14 cellular contexts compared by ENCODE assay signal in the genomic region with DNA sequence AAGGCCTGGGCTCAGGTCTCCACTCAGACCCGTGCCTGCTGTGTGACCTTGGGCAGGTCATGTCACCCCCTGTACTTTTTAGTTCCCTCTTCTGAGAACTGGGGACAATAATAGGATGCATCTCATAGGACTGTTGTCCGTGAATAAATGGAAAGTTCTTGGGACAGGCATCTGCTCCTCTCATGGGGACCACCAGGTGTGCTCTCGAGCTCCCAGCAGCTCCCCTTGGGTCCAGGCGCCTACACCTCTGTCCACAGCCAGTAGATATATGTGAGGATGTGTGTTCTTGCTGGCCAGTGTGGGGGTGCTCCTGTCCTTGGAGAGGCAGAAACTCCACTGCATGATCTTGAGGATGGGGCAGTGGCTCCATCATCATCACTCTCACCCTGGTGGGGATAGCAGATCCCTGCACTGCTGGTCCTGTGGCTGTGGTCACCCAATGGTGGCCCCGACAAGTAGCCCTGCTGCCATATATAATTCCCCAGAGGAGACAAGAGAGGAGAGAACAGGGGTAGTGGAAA.
DNase-seq lines count a peak whose midpoint lies in the region; FAIRE-seq and TF ChIP-seq lines count a peak whose summit lies in the region.
"Had no signal": no experiment of that assay in that cellular context is flagged by ENCODE, and none has a peak within 500 bp of the region (broad histone marks: within the 10 kb centered on the region; RNA-seq: fewer than 3 reads in every experiment).

No MANE protein-coding gene starts in this region.

- WGBS in H1 (ENCODE audit: extremely low coverage in 1 of 2, insufficient coverage in 1 of 2, insufficient read length in 1 of 2, insufficient replicate concordance in 2 of 2, low coverage in 1 of 2, low lambda C conversion rate in 2 of 2, missing lambda C conversion rate in 1 of 2), 2 experiments: 96% methylated on average over 5 of the region's 5 CpGs; no CpG with 5 or more reads in 1 of the 2 experiments

- no peak overlapping the region for H3K27ac Mint-ChIP-seq in activated T-cell treated with anti-CD3 and anti-CD28 coated beads, Interleukin-2, amount 50 U/mL, for 24 hours
- H3K27ac Mint-ChIP-seq: activated T-cell treated with anti-CD3 and anti-CD28 coated beads, Interleukin-2, amount 50 U/mL, for 72 hours had no signal

- H3K56ac ChIP-seq in H1 (replicated peaks; ENCODE audit: insufficient read length, low read depth, low read length): no peak overlapping the region

- peak; percentile 20 for DNase-seq in activated T-cell treated with anti-CD3 and anti-CD28 coated beads, Interleukin-2, amount 50 U/mL, for 24 hours
- DNase-seq in activated T-cell treated with anti-CD3 and anti-CD28 coated beads, Interleukin-2, amount 50 U/mL, for 1 hour: no peak
- no peak for DNase-seq in H1 (ENCODE audit: low read depth in 1 of 2, low spot score in 2 of 2)
- DNase-seq in stimulated activated CD8-positive, alpha-beta memory T cell treated with anti-CD3 and anti-CD28 coated beads, Interleukin-4, amount 100 ng/mL, for 48 hours: peak; percentile 8
- DNase-seq in NCI-H2171 (lab: John Stamatoyannopoulos, UW): no peak
- DNase-seq in activated CD4-positive, alpha-beta T cell treated with anti-CD3 and anti-CD28 coated beads for 1 hour: no peak
- DNase-seq in HTR-8/SVneo (ENCODE audit: insufficient read length, low spot score): no peak
- DNase-seq: activated CD4-positive, CD25-positive, alpha-beta regulatory T cell treated with anti-CD3 and anti-CD28 coated beads, Interleukin-2, amount 50 U/mL, for 72 hours; activated T-cell treated with anti-CD3 and anti-CD28 coated beads, Interleukin-2, amount 50 U/mL, for 72 hours; DMS79; NCI-H2081; upper lobe of left lung had no signal

- H3F3A ChIP-seq in Loucy (ENCODE audit: low read depth): no peaks in the 10 kb centered on the region

- H3K27me3 ChIP-seq in Loucy (ENCODE audit: insufficient read depth, low read length, poor library complexity, severe bottlenecking) (no peaks in the 10 kb centered on the region), H1 (replicated peaks in 1 of 4; ENCODE audit: control insufficient read depth in 3 of 4, extremely low read depth in 1 of 4, insufficient read depth in 3 of 4, low read length in 3 of 4) (no peaks in the 10 kb centered on the region)
- H3K27me3 ChIP-seq: left lung, upper lobe of left lung had no signal

- H2BK120ac ChIP-seq in H1 (replicated peaks; ENCODE audit: low read depth, low read length): no peak overlapping the region

- no peak overlapping the region for H4K8ac ChIP-seq in H1 (ENCODE audit: extremely low read depth, insufficient read depth, low read length)

- H2BK20ac ChIP-seq in H1 (ENCODE audit: low read length): no peak overlapping the region

- no peak overlapping the region for H2BK5ac ChIP-seq in H1 (ENCODE audit: low read depth, low read length)

- TF ChIP-seq EP300 in H1 (IDR thresholded peaks at IDR 0.05; ENCODE audit: borderline replicate concordance in 1 of 2, low read depth in 2 of 2, low read length in 2 of 2): no peak

- no peaks in the 10 kb centered on the region for H3K9me2 ChIP-seq in Loucy (replicated peaks; ENCODE audit: low read depth, low read length)

- H3K79me1 ChIP-seq in H1 (ENCODE audit: low read depth, low read length): no peaks in the 10 kb centered on the region

- H3K4me2 ChIP-seq in Loucy (ENCODE audit: low read depth, low read length, poor library complexity, severe bottlenecking) (no peak overlapping the region), H1 (ENCODE audit: insufficient read depth in 1 of 2, low read depth in 2 of 2, low read length in 2 of 2) (no peak overlapping the region)

- TF ChIP-seq POLR2A in H1 (IDR thresholded peaks at IDR 0.05; ENCODE audit: control extremely low read depth in 1 of 2, low read depth in 2 of 2, low read length in 2 of 2): no peak

- TF ChIP-seq CTCF in Loucy (conservative IDR thresholded peaks at IDR 0.05; ENCODE audit: low read length): peak; percentile 50
- peak; percentile 21 to 35 (median 27); a peak in 3 of 4 replicates for TF ChIP-seq CTCF in H1 (IDR thresholded peaks at IDR 0.05; ENCODE audit: control extremely low read depth in 1 of 3, insufficient read depth in 1 of 3, low read depth in 1 of 3, low read length in 3 of 3)

- no peak overlapping the region for H3K9ac ChIP-seq in Loucy (ENCODE audit: low read depth, low read length, poor library complexity, severe bottlenecking)
- no peak overlapping the region for H3K9ac ChIP-seq in H1 (replicated peaks in 1 of 4; ENCODE audit: extremely low read depth in 1 of 4, low read depth in 3 of 4, low read length in 3 of 4)

- H3K23ac ChIP-seq in H1 (ENCODE audit: insufficient read length): no peak overlapping the region

- H2AFZ ChIP-seq in Loucy (ENCODE audit: low read length) (no peak overlapping the region), H1 (ENCODE audit: low read length) (no peak overlapping the region)

- H3K36me3 ChIP-seq in Loucy (ENCODE audit: insufficient read depth, low read length): no peaks in the 10 kb centered on the region
- H3K36me3 ChIP-seq in H1 (ENCODE audit: control insufficient read depth in 2 of 4, insufficient read depth in 4 of 4, low read length in 3 of 4): no peaks in the 10 kb centered on the region
- H3K36me3 ChIP-seq: left lung, upper lobe of left lung had no signal

- no peaks in the 10 kb centered on the region for H3K23me2 ChIP-seq in H1 (ENCODE audit: low read depth, low read length)

- FAIRE-seq in H1 (lab: Jason Lieb, UNC) (no peak), HTR-8/SVneo (lab: Jason Lieb, UNC) (no peak)

- H3K4me1 Mint-ChIP-seq in activated T-cell treated with anti-CD3 and anti-CD28 coated beads, Interleukin-2, amount 50 U/mL, for 24 hours (ENCODE audit: low read depth): no peaks in the 10 kb centered on the region

- H3K36me3 Mint-ChIP-seq in activated T-cell treated with anti-CD3 and anti-CD28 coated beads, Interleukin-2, amount 50 U/mL, for 24 hours (ENCODE audit: low read depth): no peaks in the 10 kb centered on the region

- H4K20me1 ChIP-seq in Loucy (ENCODE audit: insufficient read depth, low read length, poor library complexity, severe bottlenecking): no peaks in the 10 kb centered on the region
- no peaks in the 10 kb centered on the region for H4K20me1 ChIP-seq in H1 (replicated peaks in 1 of 2; ENCODE audit: control insufficient read depth in 1 of 2, insufficient read depth in 2 of 2, low read length in 2 of 2)

- no peak overlapping the region for H2BK15ac ChIP-seq in H1 (ENCODE audit: low read length)

- no peak overlapping the region for H3K14ac ChIP-seq in H1 (ENCODE audit: insufficient read length)

- peaks cover 14% of the 10 kb centered on the region for H3K27me3 Mint-ChIP-seq in activated T-cell treated with anti-CD3 and anti-CD28 coated beads, Interleukin-2, amount 50 U/mL, for 24 hours

- H4K5ac ChIP-seq in H1 (ENCODE audit: insufficient read length, low read depth, low read length): no peak overlapping the region

- no peak overlapping the region for H3K4me3 Mint-ChIP-seq in activated T-cell treated with anti-CD3 and anti-CD28 coated beads, Interleukin-2, amount 50 U/mL, for 24 hours
- H3K4me3 Mint-ChIP-seq: activated T-cell treated with anti-CD3 and anti-CD28 coated beads, Interleukin-2, amount 50 U/mL, for 72 hours had no signal

- H3K4me3 ChIP-seq in Loucy (ENCODE audit: low read length, poor library complexity, severe bottlenecking) (no peak overlapping the region), H1 (ENCODE audit: extremely low read depth in 1 of 4, insufficient read depth in 2 of 4, low read depth in 3 of 4, low read length in 4 of 4) (no peak overlapping the region)
- H3K4me3 ChIP-seq: left lung, upper lobe of left lung had no signal

- H2AK5ac ChIP-seq in H1 (ENCODE audit: low read depth, low read length): no peak overlapping the region

- H3K27ac ChIP-seq in H1 (ENCODE audit: low read depth, low read length): no peak overlapping the region
- H3K27ac ChIP-seq: left lung, upper lobe of left lung had no signal

- no peak overlapping the region for H3K18ac ChIP-seq in H1 (ENCODE audit: extremely low read depth, low read length)

- no peak overlapping the region for H2BK12ac ChIP-seq in H1 (ENCODE audit: low read depth, low read length)

- H3K4me1 ChIP-seq in Loucy (ENCODE audit: insufficient read depth, low read length, poor library complexity, severe bottlenecking) (no peaks in the 10 kb centered on the region), H1 (replicated peaks in 1 of 4; ENCODE audit: control insufficient read depth in 3 of 4, insufficient read depth in 4 of 4, low read length in 3 of 4) (no peaks in the 10 kb centered on the region)
- H3K4me1 ChIP-seq: left lung, upper lobe of left lung had no signal

- H3K79me2 ChIP-seq in Loucy (ENCODE audit: insufficient read depth, low read length): no peaks in the 10 kb centered on the region
- no peaks in the 10 kb centered on the region for H3K79me2 ChIP-seq in H1 (ENCODE audit: control insufficient read depth in 1 of 2, insufficient read depth in 2 of 2, low read length in 2 of 2)

- TF ChIP-seq RAD21 in H1 (IDR thresholded peaks at IDR 0.05 in 1 of 2, conservative IDR thresholded peaks at IDR 0.05 in 1 of 2; ENCODE audit: low read depth in 2 of 2, low read length in 2 of 2): peak; percentile 18 to 40; a peak in 3 of 4 replicates

- POLR2A ChIA-PET in H1 (lab: Charles Lee; ENCODE audit: partially characterized antibody): no interaction called here

- H3K9me3 Mint-ChIP-seq in activated T-cell treated with anti-CD3 and anti-CD28 coated beads, Interleukin-2, amount 50 U/mL, for 24 hours: no peaks in the 10 kb centered on the region
- H3K9me3 Mint-ChIP-seq: activated T-cell treated with anti-CD3 and anti-CD28 coated beads, Interleukin-2, amount 50 U/mL, for 72 hours had no signal

- H3K4ac ChIP-seq in H1 (replicated peaks; ENCODE audit: insufficient read length, low read depth, low read length): no peak overlapping the region

- no peaks in the 10 kb centered on the region for H3K9me3 ChIP-seq in Loucy (ENCODE audit: insufficient read depth, low read depth, low read length)
- no peaks in the 10 kb centered on the region for H3K9me3 ChIP-seq in H1 (ENCODE audit: insufficient read depth in 2 of 2, low read depth in 1 of 2, low read length in 1 of 2)
- H3K9me3 ChIP-seq: left lung, upper lobe of left lung had no signal

- no peak overlapping the region for H4K91ac ChIP-seq in H1 (replicated peaks; ENCODE audit: insufficient read length, low read length)

- CTCF ChIA-PET in H1 (lab: Charles Lee; ENCODE audit: partially characterized antibody): interaction anchor here (1.0 to 3.8 kb wide), 12 partner anchors 9 to 251 kb away, joined by 3 to 21 read pairs (median 4); no protein-coding TSS in a partner anchor

TF ChIP-seq in H1, 55 proteins besides CTCF, POLR2A, EP300 and RAD21 (continues in another document):
- TF ChIP-seq, protein P1, sequence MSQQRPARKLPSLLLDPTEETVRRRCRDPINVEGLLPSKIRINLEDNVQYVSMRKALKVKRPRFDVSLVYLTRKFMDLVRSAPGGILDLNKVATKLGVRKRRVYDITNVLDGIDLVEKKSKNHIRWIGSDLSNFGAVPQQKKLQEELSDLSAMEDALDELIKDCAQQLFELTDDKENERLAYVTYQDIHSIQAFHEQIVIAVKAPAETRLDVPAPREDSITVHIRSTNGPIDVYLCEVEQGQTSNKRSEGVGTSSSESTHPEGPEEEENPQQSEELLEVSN (IDR thresholded peaks at IDR 0.05): no peak
- TF ChIP-seq CBX5 (IDR thresholded peaks at IDR 0.05; ENCODE audit: low read depth, low read length) (no peak), RFX5 (IDR thresholded peaks at IDR 0.05; ENCODE audit: borderline replicate concordance, low read depth, low read length) (no peak), SP2 (IDR thresholded peaks at IDR 0.05; ENCODE audit: low read length) (no peak)

Comparison
In these comparisons a context has a peak if more than half of its experiments do, and no peak if none do; other contexts are left out.
1. DNase-seq: peak in activated T-cell treated with anti-CD3 and anti-CD28 coated beads, Interleukin-2, amount 50 U/mL, for 24 hours (single experiment) and stimulated activated CD8-positive, alpha-beta memory T cell treated with anti-CD3 and anti-CD28 coated beads, Interleukin-4, amount 100 ng/mL, for 48 hours (single experiment); none in activated T-cell treated with anti-CD3 and anti-CD28 coated beads, Interleukin-2, amount 50 U/mL, for 1 hour (single experiment), H1 (0 of 2), NCI-H2171 (single experiment), activated CD4-positive, alpha-beta T cell treated with anti-CD3 and anti-CD28 coated beads for 1 hour (single experiment) and HTR-8/SVneo (single experiment).